1 cellular context compared by ENCODE assay signal in the genomic region with DNA sequence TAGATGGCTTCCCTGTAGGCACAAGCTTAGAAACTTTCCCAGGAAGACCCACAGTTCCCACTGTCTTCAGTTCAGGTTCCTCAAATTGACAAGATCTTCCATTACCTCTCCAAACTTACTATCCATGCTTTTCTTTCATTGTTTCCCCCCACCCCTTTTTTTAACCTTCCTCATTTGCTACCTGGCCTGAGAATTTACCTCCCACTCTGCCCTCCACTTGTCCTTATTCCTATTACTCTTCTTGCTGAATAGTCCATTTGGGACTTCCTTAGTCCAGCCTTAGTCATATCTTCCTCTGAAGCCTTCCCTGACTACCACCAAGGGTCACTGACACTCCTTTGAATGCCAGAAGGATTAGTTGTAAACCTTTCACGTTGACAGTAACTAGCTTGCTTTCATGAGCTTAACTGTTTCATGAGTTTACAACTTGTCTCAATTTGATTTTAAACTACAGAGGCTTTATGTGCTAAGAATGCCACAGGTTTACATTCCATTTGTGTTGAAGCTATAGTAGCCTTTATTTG.
TF ChIP-seq lines count a peak whose summit lies in the region.

No MANE protein-coding gene starts in this region.

TF ChIP-seq in K562, 482 proteins besides CTCF, POLR2A, EP300 and RAD21 (continued from another document):
- no peak for TF ChIP-seq HOXB6 (CRISPR knock-in tag; IDR thresholded peaks at IDR 0.05; ENCODE audit: borderline replicate concordance)
- TF ChIP-seq NFE2L1 (tag; IDR thresholded peaks at IDR 0.05; ENCODE audit: borderline replicate concordance, low read depth): no peak
- 0 out of 4 replicates have a peak, but pooled peaks of 1 of the 2 experiments have one; percentile 5 for TF ChIP-seq MAZ (CRISPR knock-in tag; conservative IDR thresholded peaks at IDR 0.05 in 1 of 2, IDR thresholded peaks at IDR 0.05 in 1 of 2)
- TF ChIP-seq FOXA3 (CRISPR knock-in tag; conservative IDR thresholded peaks at IDR 0.05 in 1 of 2, IDR thresholded peaks at IDR 0.05 in 1 of 2): 0 out of 4 replicates have a peak, but pooled peaks of 1 of the 2 experiments have one; percentile 4
- no peak for TF ChIP-seq ZNF551 (CRISPR knock-in tag; IDR thresholded peaks at IDR 0.05)
- TF ChIP-seq, protein P1, sequence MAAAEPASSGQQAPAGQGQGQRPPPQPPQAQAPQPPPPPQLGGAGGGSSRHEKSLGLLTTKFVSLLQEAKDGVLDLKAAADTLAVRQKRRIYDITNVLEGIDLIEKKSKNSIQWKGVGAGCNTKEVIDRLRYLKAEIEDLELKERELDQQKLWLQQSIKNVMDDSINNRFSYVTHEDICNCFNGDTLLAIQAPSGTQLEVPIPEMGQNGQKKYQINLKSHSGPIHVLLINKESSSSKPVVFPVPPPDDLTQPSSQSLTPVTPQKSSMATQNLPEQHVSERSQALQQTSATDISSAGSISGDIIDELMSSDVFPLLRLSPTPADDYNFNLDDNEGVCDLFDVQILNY (CRISPR knock-in tag; IDR thresholded peaks at IDR 0.05): no peak
- no peak for TF ChIP-seq HNRNPLL (IDR thresholded peaks at IDR 0.05; ENCODE audit: low read depth, low read length, poor library complexity, severe bottlenecking)
- no peak for TF ChIP-seq NR4A1 (CRISPR knock-in tag; IDR thresholded peaks at IDR 0.05)
- TF ChIP-seq NR4A1 (tag; IDR thresholded peaks at IDR 0.05): no peak
- no peak for TF ChIP-seq XRCC4 (IDR thresholded peaks at IDR 0.05; ENCODE audit: extremely low read depth, insufficient read depth, insufficient read length)
- TF ChIP-seq HCFC1 (IDR thresholded peaks at IDR 0.05; ENCODE audit: low read depth, low read length): no peak
- no peak for TF ChIP-seq ZNF224 (CRISPR knock-in tag; IDR thresholded peaks at IDR 0.05)
- no peak for TF ChIP-seq ZBTB7A (IDR thresholded peaks at IDR 0.05; ENCODE audit: borderline replicate concordance, control insufficient read depth, low read depth, low read length)
- TF ChIP-seq SETDB1 (IDR thresholded peaks at IDR 0.05; ENCODE audit: low read length): no peak
- TF ChIP-seq PTRF (tag; IDR thresholded peaks at IDR 0.05): no peak
- TF ChIP-seq BDP1 (IDR thresholded peaks at IDR 0.05; ENCODE audit: insufficient read depth, insufficient read length): no peak
- TF ChIP-seq, protein P2, sequence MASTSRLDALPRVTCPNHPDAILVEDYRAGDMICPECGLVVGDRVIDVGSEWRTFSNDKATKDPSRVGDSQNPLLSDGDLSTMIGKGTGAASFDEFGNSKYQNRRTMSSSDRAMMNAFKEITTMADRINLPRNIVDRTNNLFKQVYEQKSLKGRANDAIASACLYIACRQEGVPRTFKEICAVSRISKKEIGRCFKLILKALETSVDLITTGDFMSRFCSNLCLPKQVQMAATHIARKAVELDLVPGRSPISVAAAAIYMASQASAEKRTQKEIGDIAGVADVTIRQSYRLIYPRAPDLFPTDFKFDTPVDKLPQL (IDR thresholded peaks at IDR 0.05; ENCODE audit: extremely low read depth, insufficient read length): no peak
- no peak for TF ChIP-seq POLR2AphosphoS2 (IDR thresholded peaks at IDR 0.05; ENCODE audit: low read length)
- no peak for TF ChIP-seq NUFIP1 (IDR thresholded peaks at IDR 0.05; ENCODE audit: partially characterized antibody)
- TF ChIP-seq, protein P3, sequence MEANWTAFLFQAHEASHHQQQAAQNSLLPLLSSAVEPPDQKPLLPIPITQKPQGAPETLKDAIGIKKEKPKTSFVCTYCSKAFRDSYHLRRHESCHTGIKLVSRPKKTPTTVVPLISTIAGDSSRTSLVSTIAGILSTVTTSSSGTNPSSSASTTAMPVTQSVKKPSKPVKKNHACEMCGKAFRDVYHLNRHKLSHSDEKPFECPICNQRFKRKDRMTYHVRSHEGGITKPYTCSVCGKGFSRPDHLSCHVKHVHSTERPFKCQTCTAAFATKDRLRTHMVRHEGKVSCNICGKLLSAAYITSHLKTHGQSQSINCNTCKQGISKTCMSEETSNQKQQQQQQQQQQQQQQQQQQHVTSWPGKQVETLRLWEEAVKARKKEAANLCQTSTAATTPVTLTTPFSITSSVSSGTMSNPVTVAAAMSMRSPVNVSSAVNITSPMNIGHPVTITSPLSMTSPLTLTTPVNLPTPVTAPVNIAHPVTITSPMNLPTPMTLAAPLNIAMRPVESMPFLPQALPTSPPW (CRISPR knock-in tag; IDR thresholded peaks at IDR 0.05): no peak
- TF ChIP-seq, protein P4, sequence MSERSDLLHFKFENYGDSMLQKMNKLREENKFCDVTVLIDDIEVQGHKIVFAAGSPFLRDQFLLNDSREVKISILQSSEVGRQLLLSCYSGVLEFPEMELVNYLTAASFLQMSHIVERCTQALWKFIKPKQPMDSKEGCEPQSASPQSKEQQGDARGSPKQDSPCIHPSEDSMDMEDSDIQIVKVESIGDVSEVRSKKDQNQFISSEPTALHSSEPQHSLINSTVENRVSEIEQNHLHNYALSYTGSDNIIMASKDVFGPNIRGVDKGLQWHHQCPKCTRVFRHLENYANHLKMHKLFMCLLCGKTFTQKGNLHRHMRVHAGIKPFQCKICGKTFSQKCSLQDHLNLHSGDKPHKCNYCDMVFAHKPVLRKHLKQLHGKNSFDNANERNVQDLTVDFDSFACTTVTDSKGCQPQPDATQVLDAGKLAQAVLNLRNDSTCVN (CRISPR knock-in tag; IDR thresholded peaks at IDR 0.05): no peak
- 0 out of 2 replicates have a peak, but pooled peaks have one; percentile 41 for TF ChIP-seq LARP7 (IDR thresholded peaks at IDR 0.05)
- TF ChIP-seq ARID1B (IDR thresholded peaks at IDR 0.05): peak; percentile 21; the same call in 1 of the 2 replicates
- TF ChIP-seq CEBPB (tag; IDR thresholded peaks at IDR 0.05): no peak
- TF ChIP-seq ARID2 (IDR thresholded peaks at IDR 0.05): peak; percentile 61
- no peak for TF ChIP-seq CCNT2 (IDR thresholded peaks at IDR 0.05; ENCODE audit: borderline replicate concordance, extremely low read depth, insufficient read length, low read depth, low read length)
- TF ChIP-seq ZNF431 (CRISPR knock-in tag; IDR thresholded peaks at IDR 0.05): no peak
- TF ChIP-seq, protein P5, sequence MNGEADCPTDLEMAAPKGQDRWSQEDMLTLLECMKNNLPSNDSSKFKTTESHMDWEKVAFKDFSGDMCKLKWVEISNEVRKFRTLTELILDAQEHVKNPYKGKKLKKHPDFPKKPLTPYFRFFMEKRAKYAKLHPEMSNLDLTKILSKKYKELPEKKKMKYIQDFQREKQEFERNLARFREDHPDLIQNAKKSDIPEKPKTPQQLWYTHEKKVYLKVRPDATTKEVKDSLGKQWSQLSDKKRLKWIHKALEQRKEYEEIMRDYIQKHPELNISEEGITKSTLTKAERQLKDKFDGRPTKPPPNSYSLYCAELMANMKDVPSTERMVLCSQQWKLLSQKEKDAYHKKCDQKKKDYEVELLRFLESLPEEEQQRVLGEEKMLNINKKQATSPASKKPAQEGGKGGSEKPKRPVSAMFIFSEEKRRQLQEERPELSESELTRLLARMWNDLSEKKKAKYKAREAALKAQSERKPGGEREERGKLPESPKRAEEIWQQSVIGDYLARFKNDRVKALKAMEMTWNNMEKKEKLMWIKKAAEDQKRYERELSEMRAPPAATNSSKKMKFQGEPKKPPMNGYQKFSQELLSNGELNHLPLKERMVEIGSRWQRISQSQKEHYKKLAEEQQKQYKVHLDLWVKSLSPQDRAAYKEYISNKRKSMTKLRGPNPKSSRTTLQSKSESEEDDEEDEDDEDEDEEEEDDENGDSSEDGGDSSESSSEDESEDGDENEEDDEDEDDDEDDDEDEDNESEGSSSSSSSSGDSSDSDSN (IDR thresholded peaks at IDR 0.05; ENCODE audit: borderline replicate concordance in 1 of 2, low read depth in 2 of 2, low read length in 2 of 2): no peak
- TF ChIP-seq PHTF2 (CRISPR knock-in tag; IDR thresholded peaks at IDR 0.05): no peak
- TF ChIP-seq PHF8 (IDR thresholded peaks at IDR 0.05; ENCODE audit: borderline replicate concordance, low read length): no peak
- no peak for TF ChIP-seq L3MBTL2 (IDR thresholded peaks at IDR 0.05)
- TF ChIP-seq MEF2D (tag; conservative IDR thresholded peaks at IDR 0.05; ENCODE audit: low read depth): no peak
- TF ChIP-seq FOXK2 (conservative IDR thresholded peaks at IDR 0.05 in 1 of 2, IDR thresholded peaks at IDR 0.05 in 1 of 2; ENCODE audit: low read depth in 2 of 2): no peak
- TF ChIP-seq, protein P6, sequence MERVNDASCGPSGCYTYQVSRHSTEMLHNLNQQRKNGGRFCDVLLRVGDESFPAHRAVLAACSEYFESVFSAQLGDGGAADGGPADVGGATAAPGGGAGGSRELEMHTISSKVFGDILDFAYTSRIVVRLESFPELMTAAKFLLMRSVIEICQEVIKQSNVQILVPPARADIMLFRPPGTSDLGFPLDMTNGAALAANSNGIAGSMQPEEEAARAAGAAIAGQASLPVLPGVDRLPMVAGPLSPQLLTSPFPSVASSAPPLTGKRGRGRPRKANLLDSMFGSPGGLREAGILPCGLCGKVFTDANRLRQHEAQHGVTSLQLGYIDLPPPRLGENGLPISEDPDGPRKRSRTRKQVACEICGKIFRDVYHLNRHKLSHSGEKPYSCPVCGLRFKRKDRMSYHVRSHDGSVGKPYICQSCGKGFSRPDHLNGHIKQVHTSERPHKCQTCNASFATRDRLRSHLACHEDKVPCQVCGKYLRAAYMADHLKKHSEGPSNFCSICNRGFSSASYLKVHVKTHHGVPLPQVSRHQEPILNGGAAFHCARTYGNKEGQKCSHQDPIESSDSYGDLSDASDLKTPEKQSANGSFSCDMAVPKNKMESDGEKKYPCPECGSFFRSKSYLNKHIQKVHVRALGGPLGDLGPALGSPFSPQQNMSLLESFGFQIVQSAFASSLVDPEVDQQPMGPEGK (CRISPR knock-in tag; IDR thresholded peaks at IDR 0.05; ENCODE audit: borderline replicate concordance): no peak
- TF ChIP-seq, protein P7, sequence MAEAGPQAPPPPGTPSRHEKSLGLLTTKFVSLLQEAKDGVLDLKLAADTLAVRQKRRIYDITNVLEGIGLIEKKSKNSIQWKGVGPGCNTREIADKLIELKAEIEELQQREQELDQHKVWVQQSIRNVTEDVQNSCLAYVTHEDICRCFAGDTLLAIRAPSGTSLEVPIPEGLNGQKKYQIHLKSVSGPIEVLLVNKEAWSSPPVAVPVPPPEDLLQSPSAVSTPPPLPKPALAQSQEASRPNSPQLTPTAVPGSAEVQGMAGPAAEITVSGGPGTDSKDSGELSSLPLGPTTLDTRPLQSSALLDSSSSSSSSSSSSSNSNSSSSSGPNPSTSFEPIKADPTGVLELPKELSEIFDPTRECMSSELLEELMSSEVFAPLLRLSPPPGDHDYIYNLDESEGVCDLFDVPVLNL (CRISPR knock-in tag; IDR thresholded peaks at IDR 0.05; ENCODE audit: low read depth): no peak
- no peak for TF ChIP-seq WHSC1 (IDR thresholded peaks at IDR 0.05; ENCODE audit: low read length)
- TF ChIP-seq RBM39 (optimal IDR thresholded peaks at IDR 0.05; ENCODE audit: low read depth, low read length): no peak
- TF ChIP-seq ZNF347 (CRISPR knock-in tag; IDR thresholded peaks at IDR 0.05; ENCODE audit: low read depth): no peak
- TF ChIP-seq BRD9 (IDR thresholded peaks at IDR 0.05; ENCODE audit: low read depth, partially characterized antibody): no peak
- TF ChIP-seq NFXL1 (CRISPR knock-in tag; IDR thresholded peaks at IDR 0.05): no peak
- TF ChIP-seq EWSR1 (IDR thresholded peaks at IDR 0.05; ENCODE audit: borderline replicate concordance, low read depth, partially characterized antibody): no peak
- TF ChIP-seq ETV1 (tag; conservative IDR thresholded peaks at IDR 0.05; ENCODE audit: low read depth): no peak
- TF ChIP-seq, protein P8, sequence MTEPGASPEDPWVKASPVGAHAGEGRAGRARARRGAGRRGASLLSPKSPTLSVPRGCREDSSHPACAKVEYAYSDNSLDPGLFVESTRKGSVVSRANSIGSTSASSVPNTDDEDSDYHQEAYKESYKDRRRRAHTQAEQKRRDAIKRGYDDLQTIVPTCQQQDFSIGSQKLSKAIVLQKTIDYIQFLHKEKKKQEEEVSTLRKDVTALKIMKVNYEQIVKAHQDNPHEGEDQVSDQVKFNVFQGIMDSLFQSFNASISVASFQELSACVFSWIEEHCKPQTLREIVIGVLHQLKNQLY (CRISPR knock-in tag; conservative IDR thresholded peaks at IDR 0.05): no peak
- TF ChIP-seq CBX1 (IDR thresholded peaks at IDR 0.05; ENCODE audit: low read depth): no peak
- peak; percentile 59 for TF ChIP-seq HDGF (IDR thresholded peaks at IDR 0.05)
- peak; percentile 36; the same call in 1 of the 2 replicates for TF ChIP-seq JUND (IDR thresholded peaks at IDR 0.05; ENCODE audit: borderline replicate concordance, low read depth, low read length)
- no peak for TF ChIP-seq JUND (tag; IDR thresholded peaks at IDR 0.05; ENCODE audit: borderline replicate concordance, low read depth, low read length)
- TF ChIP-seq MYNN (IDR thresholded peaks at IDR 0.05): no peak
- TF ChIP-seq MYNN (CRISPR knock-in tag; IDR thresholded peaks at IDR 0.05): no peak
- 0 out of 2 replicates have a peak, but pooled peaks have one; percentile 2 for TF ChIP-seq ZFP1 (CRISPR knock-in tag; IDR thresholded peaks at IDR 0.05)
- TF ChIP-seq TRIM28 (IDR thresholded peaks at IDR 0.05): no peak
TF ChIP-seq in K562: peak in this region for 23.
